ENCODE assay signal across 19 cellular contexts in the genomic region with DNA sequence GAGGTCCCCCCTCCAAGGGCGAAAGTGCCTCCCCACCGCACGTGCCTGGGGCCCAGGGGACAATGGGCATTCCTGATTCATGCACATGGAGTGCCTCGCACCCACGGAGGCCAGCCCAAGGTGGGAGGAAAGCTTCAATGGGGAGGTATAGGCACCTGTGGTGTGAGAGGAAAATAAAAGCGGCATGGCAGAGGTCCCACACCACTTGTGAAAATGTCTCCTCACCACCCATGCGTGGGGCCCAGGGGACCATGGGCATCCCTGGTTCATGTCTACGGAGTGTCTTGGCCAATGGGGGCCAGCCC.
DNase-seq lines count a peak whose midpoint lies in the region; ATAC-seq, FAIRE-seq and TF ChIP-seq lines count a peak whose summit lies in the region.
"Had no signal": no experiment of that assay in that cellular context is flagged by ENCODE, and none has a peak within 500 bp of the region (broad histone marks: within the 10 kb centered on the region; RNA-seq: fewer than 3 reads in every experiment).

No MANE protein-coding gene starts in this region.

- peaks cover 9% of the 10 kb centered on the region for H3K9me3 ChIP-seq in small intestine (ENCODE audit: control insufficient read depth, low read depth)

- no peak overlapping the region for H3K27ac Mint-ChIP-seq in activated CD8-positive, alpha-beta memory T cell treated with anti-CD3 and anti-CD28 coated beads, Interleukin-2, amount 10 ng/mL, durations not matched to agents 7 days and 5 days
- no peak overlapping the region for H3K27ac Mint-ChIP-seq in glutamatergic neuron (ENCODE audit: unreplicated experiment)
- H3K27ac Mint-ChIP-seq: endodermal cell, T-cell had no signal

- peak; percentile 37 for DNase-seq in activated CD8-positive, alpha-beta memory T cell treated with anti-CD3 and anti-CD28 coated beads for 24 hours
- no peak for DNase-seq in activated CD8-positive, alpha-beta memory T cell treated with anti-CD3 and anti-CD28 coated beads, Interleukin-2, amount 10 ng/mL, durations not matched to agents 7 days and 5 days
- DNase-seq in GM10248 (ENCODE audit: extremely low spot score), result peak; percentile 0
- DNase-seq in glutamatergic neuron, result peak; percentile 1
- peak; percentile 79 for DNase-seq in posterior vena cava (ENCODE audit: low spot score)
- DNase-seq in OCI-M2 (lab: John Stamatoyannopoulos, UW; ENCODE audit: unreplicated experiment), result no peak
- no peak for DNase-seq in small intestine
- no peak for DNase-seq in dedifferentiated amniotic fluid mesenchymal stem cell (ENCODE audit: extremely low spot score)
- DNase-seq: activated CD4-positive, alpha-beta T cell treated with anti-CD3 and anti-CD28 coated beads, Interleukin-2, amount 50 U/mL, for 48 hours; DMS53; NCI-H2029 treated with DMSO at 0.1 percent for 48 hours; NCI-H446 treated with DMSO at 0.1 percent for 48 hours; SHP77 had no signal

- H3K27me3 ChIP-seq in small intestine (ENCODE audit: control insufficient read depth in 2 of 2, insufficient read depth in 2 of 2, low read length in 2 of 2), result no peaks in the 10 kb centered on the region
- H3K27me3 ChIP-seq: BLaER1 treated with 17β-estradiol and CSF1 and Interleukin-3, amounts not matched to agents 10 nM and 100 nM; hepatocyte had no signal

- H3K9me3 Mint-ChIP-seq in activated CD8-positive, alpha-beta memory T cell treated with anti-CD3 and anti-CD28 coated beads, Interleukin-2, amount 10 ng/mL, durations not matched to agents 7 days and 5 days (ENCODE audit: low read depth), result peaks cover 22% of the 10 kb centered on the region
- peaks cover 13% of the 10 kb centered on the region for H3K9me3 Mint-ChIP-seq in glutamatergic neuron (ENCODE audit: unreplicated experiment)

- TF ChIP-seq CTCF in GM10248 (IDR thresholded peaks at IDR 0.05; ENCODE audit: control extremely low read depth, extremely low read depth, low read depth, missing control alignments) (no peak), glutamatergic neuron (IDR thresholded peaks at IDR 0.05; ENCODE audit: partially characterized antibody, unreplicated experiment) (no peak)

- no peaks in the 10 kb centered on the region for H3K36me3 ChIP-seq in small intestine (ENCODE audit: control insufficient read depth in 2 of 2, insufficient read depth in 2 of 2, low read length in 2 of 2)
- H3K36me3 ChIP-seq: BLaER1 treated with 17β-estradiol and CSF1 and Interleukin-3, amounts not matched to agents 10 nM and 100 nM had no signal

- H3K4me1 ChIP-seq in small intestine (ENCODE audit: control insufficient read depth in 2 of 2, insufficient read depth in 1 of 2, low read depth in 1 of 2, low read length in 1 of 2), result no peaks in the 10 kb centered on the region

- POLR2A ChIA-PET in GM10248 (lab: Yijun Ruan, JAX), result no interaction called here

- CTCF ChIA-PET in activated CD8-positive, alpha-beta memory T cell treated with anti-CD3 and anti-CD28 coated beads, Interleukin-2, amount 10 ng/mL, durations not matched to agents 7 days and 5 days (lab: Charles Lee), result no interaction called here
- CTCF ChIA-PET in GM10248 (lab: Yijun Ruan, JAX), result no interaction called here

- H3K4me3 Mint-ChIP-seq in activated CD8-positive, alpha-beta memory T cell treated with anti-CD3 and anti-CD28 coated beads, Interleukin-2, amount 10 ng/mL, durations not matched to agents 7 days and 5 days, result no peak overlapping the region
- no peak overlapping the region for H3K4me3 Mint-ChIP-seq in glutamatergic neuron (ENCODE audit: unreplicated experiment)
- H3K4me3 Mint-ChIP-seq: endodermal cell, T-cell had no signal

- no peaks in the 10 kb centered on the region for H3K4me1 Mint-ChIP-seq in activated CD8-positive, alpha-beta memory T cell treated with anti-CD3 and anti-CD28 coated beads, Interleukin-2, amount 10 ng/mL, durations not matched to agents 7 days and 5 days
- H3K4me1 Mint-ChIP-seq in glutamatergic neuron (ENCODE audit: low read depth, unreplicated experiment), result no peaks in the 10 kb centered on the region
- H3K4me1 Mint-ChIP-seq: endodermal cell, T-cell had no signal

- intact Hi-C loops in posterior vena cava (cut with DNase I), result no loop called here

- WGBS in small intestine, 3 donors, result 70 to 78% (median 72%) methylated on average over 8 of the region's 8 CpGs

- ATAC-seq in activated CD8-positive, alpha-beta memory T cell treated with anti-CD3 and anti-CD28 coated beads, Interleukin-2, amount 10 ng/mL, durations not matched to agents 7 days and 5 days, result no peak
- ATAC-seq: T-cell had no signal

- H3K27ac ChIP-seq in small intestine (ENCODE audit: low read depth in 1 of 2, low read length in 1 of 2), result no peak overlapping the region
- H3K27ac ChIP-seq: BLaER1 treated with 17β-estradiol and CSF1 and Interleukin-3, amounts not matched to agents 10 nM and 100 nM; hepatocyte; KMS-11; skin epidermis had no signal

- no peaks in the 10 kb centered on the region for H3K27me3 Mint-ChIP-seq in activated CD8-positive, alpha-beta memory T cell treated with anti-CD3 and anti-CD28 coated beads, Interleukin-2, amount 10 ng/mL, durations not matched to agents 7 days and 5 days
- H3K27me3 Mint-ChIP-seq in glutamatergic neuron (ENCODE audit: unreplicated experiment), result no peaks in the 10 kb centered on the region
- H3K27me3 Mint-ChIP-seq: T-cell had no signal

- no peak overlapping the region for H3K4me3 ChIP-seq in small intestine (ENCODE audit: low read depth in 1 of 2, low read length in 2 of 2)
- H3K4me3 ChIP-seq: BLaER1 treated with 17β-estradiol and CSF1 and Interleukin-3, amounts not matched to agents 10 nM and 100 nM; hepatocyte; skin epidermis had no signal

- H3K36me3 Mint-ChIP-seq in activated CD8-positive, alpha-beta memory T cell treated with anti-CD3 and anti-CD28 coated beads, Interleukin-2, amount 10 ng/mL, durations not matched to agents 7 days and 5 days, result no peaks in the 10 kb centered on the region
- no peaks in the 10 kb centered on the region for H3K36me3 Mint-ChIP-seq in glutamatergic neuron (ENCODE audit: unreplicated experiment)
- H3K36me3 Mint-ChIP-seq: T-cell had no signal

- FAIRE-seq in small intestine (lab: Jason Lieb, UNC), result no peak

Comparison
In these comparisons a context has a peak if more than half of its experiments do, and no peak if none do; other contexts are left out.
1. DNase-seq: peak in activated CD8-positive, alpha-beta memory T cell treated with anti-CD3 and anti-CD28 coated beads for 24 hours (single experiment), GM10248 (single experiment), glutamatergic neuron (single experiment) and posterior vena cava (single experiment); none in activated CD8-positive, alpha-beta memory T cell treated with anti-CD3 and anti-CD28 coated beads, Interleukin-2, amount 10 ng/mL, durations not matched to agents 7 days and 5 days (single experiment), OCI-M2 (single experiment), small intestine (single experiment) and dedifferentiated amniotic fluid mesenchymal stem cell (single experiment).